In the genomic region with DNA sequence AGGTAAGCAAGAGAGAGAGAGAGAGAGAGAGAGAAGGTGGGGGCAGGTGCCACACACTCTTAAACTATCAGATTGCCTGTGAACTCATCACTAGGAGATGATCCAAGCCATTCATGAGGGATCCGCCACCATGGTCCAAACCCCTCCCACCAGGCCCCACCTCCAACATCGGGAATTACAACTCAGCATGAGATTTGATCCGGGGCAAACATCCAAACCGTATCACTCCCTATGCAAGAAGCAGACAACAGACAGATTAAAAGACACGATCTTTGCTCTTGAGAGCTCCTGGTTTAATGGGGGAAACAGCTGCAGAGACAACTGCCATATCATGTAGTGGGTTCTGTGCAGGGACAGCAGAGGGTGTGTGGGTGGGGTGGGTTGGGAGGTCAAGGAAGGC, we compare ENCODE assay signal across 28 cellular contexts.
"Had no signal": no experiment of that assay in that cellular context is flagged by ENCODE, and none has a peak within 500 bp of the region (broad histone marks: within the 10 kb centered on the region; RNA-seq: fewer than 3 reads in every experiment).

No MANE protein-coding gene starts in this region.

- ATAC-seq: activated CD8-positive, alpha-beta T cell treated with anti-CD3 and anti-CD28 coated beads, Interleukin-2, amount 10 ng/mL, durations not matched to agents 7 days and 5 days; esophagus mucosa; left lung; lower lobe of right lung; pancreas; stimulated activated memory B cell treated with anti-CD40 and anti-IgM and Interleukin-4, amounts not matched to agents 10 μg/mL and 1 μg/mL and 100 μg/mL, for 72 hours; stimulated activated naive CD8-positive, alpha-beta T cell treated with anti-CD3 and anti-CD28 coated beads, Interleukin-15, amount 100 ng/mL, for 72 hours had no signal

- H3K36me3 ChIP-seq: left lung, lower lobe of right lung, pancreas, prostate gland, sigmoid colon, thyroid gland, upper lobe of left lung, vagina had no signal

- H3K4me3 ChIP-seq: left lung, lower lobe of right lung, pancreas, prostate gland, sigmoid colon, smooth muscle cell, thyroid gland, upper lobe of left lung, vagina had no signal

- H3K27me3 ChIP-seq: left lung, pancreas, sigmoid colon, thyroid gland, upper lobe of left lung, vagina had no signal

- H3K9me3 ChIP-seq: left lung, lower lobe of right lung, pancreas, prostate gland, sigmoid colon, thyroid gland, upper lobe of left lung, vagina had no signal

- DNase-seq: activated B cell treated with CpG ODN at 0.5 μM for 24 hours; activated CD4-positive, alpha-beta T cell treated with anti-CD3 and anti-CD28 coated beads, Interleukin-2, amount 50 U/mL, for 1 hour; activated CD8-positive, alpha-beta T cell treated with anti-CD3 and anti-CD28 coated beads, Interleukin-2, amount 10 ng/mL, durations not matched to agents 7 days and 5 days; activated effector memory CD4-positive, alpha-beta T cell treated with Interleukin-2 at 50 U/mL for 16 hours; activated naive CD4-positive, alpha-beta T cell treated with Interleukin-2 at 50 U/mL for 16 hours; activated T-cell treated with anti-CD3 and anti-CD28 coated beads for 4 hours; anterior cingulate cortex; cerebellar nuclear complex; cortex of kidney; kidney glomerular epithelial cell; left lung; lower lobe of right lung; mesenchymal stem cell; pancreas; retina; sigmoid colon; stimulated activated CD4-positive, alpha-beta T cell treated with anti-CD3 and anti-CD28 coated beads, Interleukin-1b, Interleukin-23, amount 100 ng/mL, for 48 hours; stimulated activated CD4-positive, alpha-beta T cell treated with anti-CD3 and anti-CD28 coated beads, Interleukin-4, amount 100 ng/mL, for 4 hours; stimulated activated CD8-positive, alpha-beta memory T cell treated with anti-CD3 and anti-CD28 coated beads, Interleukin-4, amount 100 ng/mL, for 48 hours; stimulated activated naive CD8-positive, alpha-beta T cell treated with anti-CD3 and anti-CD28 coated beads, Interleukin-15, amount 100 ng/mL, for 72 hours; T-helper 2 cell; thyroid gland; upper lobe of left lung had no signal
